Comparison of ENCODE assay signal across 15 cellular contexts in genomic region chr3:196636369-196637349, GRCh38. TPM values are rescaled to one million over a fixed set of nuclear protein-coding genes. Genes with fewer than 3 reads are reported as not detected.
DNase-seq lines count a peak whose midpoint lies in the region; ATAC-seq, FAIRE-seq and TF ChIP-seq lines count a peak whose summit lies in the region.
"Had no signal": no experiment of that assay in that cellular context is flagged by ENCODE, and none has a peak within 500 bp of the region (broad histone marks: within the 10 kb centered on the region; RNA-seq: fewer than 3 reads in every experiment).

No MANE protein-coding gene starts in this region.

- H3K4me2 ChIP-seq in HepG2 (ENCODE audit: low read depth, low read length) = peak overlapping the region; percentile 86
- H3K4me2 ChIP-seq in H1 (ENCODE audit: insufficient read depth in 1 of 2, low read depth in 2 of 2, low read length in 2 of 2) = no peak overlapping the region

- peak; percentile 37 for ATAC-seq in HepG2
- ATAC-seq in right lobe of liver = no peak
- no peak for ATAC-seq in GM18858 (IDR thresholded peaks at IDR 0.05; ENCODE audit: unreplicated experiment)
- no peak for ATAC-seq in HG03432 (IDR thresholded peaks at IDR 0.05; ENCODE audit: unreplicated experiment)
- ATAC-seq: activated naive CD4-positive, alpha-beta T cell treated with anti-CD3 and anti-CD28 coated beads, Interleukin-2, amount 50 U/mL, for 72 hours; pancreas had no signal

- H3K9me3 ChIP-seq in HepG2 (ENCODE audit: low read length) (no peaks in the 10 kb centered on the region), right lobe of liver (no peaks in the 10 kb centered on the region), H1 (ENCODE audit: insufficient read depth in 2 of 2, low read depth in 1 of 2, low read length in 1 of 2) (no peaks in the 10 kb centered on the region)
- H3K9me3 ChIP-seq: pancreas, tibial artery had no signal

- H3K9ac ChIP-seq in HepG2 (ENCODE audit: insufficient read depth, low read depth, low read length) (no peak overlapping the region; the same call in 1 of the 2 replicates), H1 (replicated peaks in 1 of 4; ENCODE audit: extremely low read depth in 1 of 4, low read depth in 3 of 4, low read length in 3 of 4) (no peak overlapping the region)

- H4K20me1 ChIP-seq in HepG2 (ENCODE audit: insufficient read depth, low read length) (no peaks in the 10 kb centered on the region), H1 (replicated peaks in 1 of 2; ENCODE audit: control insufficient read depth in 1 of 2, insufficient read depth in 2 of 2, low read length in 2 of 2) (no peaks in the 10 kb centered on the region)

- H3K27ac ChIP-seq in HepG2 (ENCODE audit: extremely low read length, insufficient read depth, low read length) = no peak overlapping the region
- H3K27ac ChIP-seq in right lobe of liver = no peak overlapping the region
- H3K27ac ChIP-seq in H1 (ENCODE audit: low read depth, low read length) = no peak overlapping the region
- H3K27ac ChIP-seq: C4-2B, cardiac muscle cell, pancreas, tibial artery had no signal

- H3K4me1 ChIP-seq in HepG2 (ENCODE audit: insufficient read depth, low read length) (peaks cover 43% of the 10 kb centered on the region), right lobe of liver (peaks cover 0 to 9% (median 0%) of the 10 kb centered on the region in 4 donors), H1 (replicated peaks in 1 of 4; ENCODE audit: control insufficient read depth in 3 of 4, insufficient read depth in 4 of 4, low read length in 3 of 4) (peaks cover 6 to 19% (median 15%) of the 10 kb centered on the region in 4 experiments)
- H3K4me1 ChIP-seq: pancreas had no signal

- POLR2A ChIA-PET in HepG2 (lab: Yijun Ruan, JAX) = no interaction called here
- POLR2A ChIA-PET in H1 (lab: Charles Lee; ENCODE audit: partially characterized antibody) = interaction anchor here (0.6 to 1.6 kb wide), 3 partner anchors 17 to 28 kb away, joined by 3 read pairs; no protein-coding TSS in a partner anchor

- no peak overlapping the region for H3K56ac ChIP-seq in H1 (replicated peaks; ENCODE audit: insufficient read length, low read depth, low read length)

- no peak overlapping the region for H4K5ac ChIP-seq in H1 (ENCODE audit: insufficient read length, low read depth, low read length)

- no peak for TF ChIP-seq POLR2A in HepG2 (IDR thresholded peaks at IDR 0.05; ENCODE audit: insufficient read depth in 1 of 2, low read depth in 2 of 2, low read length in 2 of 2)
- no peak for TF ChIP-seq POLR2A in right lobe of liver (IDR thresholded peaks at IDR 0.05)
- no peak for TF ChIP-seq POLR2A in H1 (IDR thresholded peaks at IDR 0.05; ENCODE audit: control extremely low read depth in 1 of 2, low read depth in 2 of 2, low read length in 2 of 2)

- H3K23ac ChIP-seq in H1 (ENCODE audit: insufficient read length) = no peak overlapping the region

- 10% methylated on average over 8 of the region's 20 CpGs for WGBS in HepG2 (ENCODE audit: low lambda C conversion rate)
- 72% methylated on average over 6 of the region's 20 CpGs for WGBS in right lobe of liver (ENCODE audit: insufficient coverage, low coverage, low lambda C conversion rate, missing lambda C conversion rate)
- 88% methylated on average over 20 of the region's 20 CpGs; no CpG with 5 or more reads in 1 of the 2 experiments for WGBS in H1 (ENCODE audit: extremely low coverage in 1 of 2, insufficient coverage in 1 of 2, insufficient read length in 1 of 2, insufficient replicate concordance in 2 of 2, low coverage in 1 of 2, low lambda C conversion rate in 2 of 2, missing lambda C conversion rate in 1 of 2), 2 experiments

- 0 out of 2 replicates have a peak overlapping the region, but pooled peaks have one; percentile 18 for H2BK5ac ChIP-seq in H1 (ENCODE audit: low read depth, low read length)

- no TSS peak for BruUV-seq in HepG2 (replicated peaks; lab: Mats Ljungman, UMichigan)

- peaks cover 7% of the 10 kb centered on the region for H3K23me2 ChIP-seq in H1 (ENCODE audit: low read depth, low read length)

- no peaks in the 10 kb centered on the region; the same call in 1 of the 2 replicates for H3K79me1 ChIP-seq in H1 (ENCODE audit: low read depth, low read length)

- peak overlapping the region; percentile 55 for H2AFZ ChIP-seq in HepG2 (ENCODE audit: low read length)
- no peak overlapping the region for H2AFZ ChIP-seq in H1 (ENCODE audit: low read length)

- 0 out of 2 replicates have a peak overlapping the region, but pooled peaks have one; percentile 72 for H2BK20ac ChIP-seq in H1 (ENCODE audit: low read length)

- TF ChIP-seq CTCF in HepG2 (CRISPR knock-in tag; IDR thresholded peaks at IDR 0.05) (no peak), right lobe of liver (IDR thresholded peaks at IDR 0.05) (no peak), H1 (IDR thresholded peaks at IDR 0.05; ENCODE audit: control extremely low read depth in 1 of 3, insufficient read depth in 1 of 3, low read depth in 1 of 3, low read length in 3 of 3) (no peak)

- FAIRE-seq in HepG2 (lab: Jason Lieb, UNC) = no peak
- FAIRE-seq in H1 (lab: Jason Lieb, UNC) = no peak
- FAIRE-seq: pancreas had no signal

- peak overlapping the region; percentile 60; the same call in 1 of the 2 replicates for H2BK12ac ChIP-seq in H1 (ENCODE audit: low read depth, low read length)

- H3K36me3 ChIP-seq in HepG2 (replicated peaks in 1 of 2; ENCODE audit: control insufficient read depth in 1 of 2, insufficient read depth in 2 of 2, low read length in 2 of 2) = no peaks in the 10 kb centered on the region
- no peaks in the 10 kb centered on the region for H3K36me3 ChIP-seq in right lobe of liver
- no peaks in the 10 kb centered on the region for H3K36me3 ChIP-seq in H1 (ENCODE audit: control insufficient read depth in 2 of 4, insufficient read depth in 4 of 4, low read length in 3 of 4)
- H3K36me3 ChIP-seq: cardiac muscle cell, pancreas, tibial artery had no signal

- H2BK15ac ChIP-seq in H1 (ENCODE audit: low read length) = peak overlapping the region; percentile 75; the same call in 1 of the 2 replicates

- TF ChIP-seq EP300 in HepG2 (IDR thresholded peaks at IDR 0.05; ENCODE audit: low read depth in 2 of 2, low read length in 2 of 2) (no peak), HepG2 (CRISPR knock-in tag; IDR thresholded peaks at IDR 0.05; ENCODE audit: borderline replicate concordance) (no peak), H1 (IDR thresholded peaks at IDR 0.05; ENCODE audit: borderline replicate concordance in 1 of 2, low read depth in 2 of 2, low read length in 2 of 2) (no peak)

- H3K79me2 ChIP-seq in HepG2 (ENCODE audit: insufficient read depth, low read length) = no peaks in the 10 kb centered on the region
- H3K79me2 ChIP-seq in H1 (ENCODE audit: control insufficient read depth in 1 of 2, insufficient read depth in 2 of 2, low read length in 2 of 2) = no peaks in the 10 kb centered on the region

- DNase-seq in HepG2 (ENCODE audit: low spot score) = no peak
- DNase-seq in right lobe of liver = no peak
- peak; percentile 17 for DNase-seq in KG1 (lab: John Stamatoyannopoulos, UW)
- DNase-seq in H1 (ENCODE audit: low read depth in 1 of 2, low spot score in 2 of 2) = no peak
- DNase-seq in NCI-H1436 treated with DMSO at 0.1 percent for 48 hours (lab: John Stamatoyannopoulos, UW) = no peak
- no peak for DNase-seq in T1000 (lab: John Stamatoyannopoulos, UW)
- DNase-seq: NCI-H187; stimulated activated CD4-positive, alpha-beta T cell treated with anti-CD3 and anti-CD28 coated beads, Interleukin-15, amount 100 ng/mL, for 24 hours; tibial artery had no signal

- 0 out of 2 replicates have a peak overlapping the region, but pooled peaks have one; percentile 75 for H4K8ac ChIP-seq in H1 (ENCODE audit: extremely low read depth, insufficient read depth, low read length)

- CTCF ChIA-PET in HepG2 (lab: Yijun Ruan, JAX; ENCODE audit: low intra/inter-chr PET ratio, low total read pairs) = no interaction called here
- CTCF ChIA-PET in H1 (lab: Charles Lee; ENCODE audit: partially characterized antibody) = interaction anchor here (1.0 to 1.3 kb wide), 2 partner anchors 22 to 48 kb away, joined by 4 to 5 read pairs; no protein-coding TSS in a partner anchor

- H3K14ac ChIP-seq in H1 (ENCODE audit: insufficient read length) = no peak overlapping the region

- H3K18ac ChIP-seq in H1 (ENCODE audit: extremely low read depth, low read length) = peak overlapping the region; percentile 32

- no peak overlapping the region for H2BK120ac ChIP-seq in H1 (replicated peaks; ENCODE audit: low read depth, low read length)

- peak overlapping the region; percentile 42; the same call in 1 of the 2 replicates for H2AK5ac ChIP-seq in H1 (ENCODE audit: low read depth, low read length)

- peak overlapping the region; percentile 24 for H3K4ac ChIP-seq in H1 (replicated peaks; ENCODE audit: insufficient read length, low read depth, low read length)

- H3K4me3 ChIP-seq in HepG2 (replicated peaks in 1 of 3; ENCODE audit: insufficient read depth in 1 of 3, low read depth in 2 of 3, low read length in 3 of 3) = peak overlapping the region; percentile 50 to 66 (median 61)
- H3K4me3 ChIP-seq in right lobe of liver = no peak overlapping the region
- no peak overlapping the region for H3K4me3 ChIP-seq in H1 (ENCODE audit: extremely low read depth in 1 of 4, insufficient read depth in 2 of 4, low read depth in 3 of 4, low read length in 4 of 4)
- H3K4me3 ChIP-seq: cardiac muscle cell, pancreas, tibial artery had no signal

- peak overlapping the region; percentile 72 for H4K91ac ChIP-seq in H1 (replicated peaks; ENCODE audit: insufficient read length, low read length)

- TF ChIP-seq RAD21 in HepG2 (CRISPR knock-in tag; IDR thresholded peaks at IDR 0.05) (no peak), H1 (IDR thresholded peaks at IDR 0.05 in 1 of 2, conservative IDR thresholded peaks at IDR 0.05 in 1 of 2; ENCODE audit: low read depth in 2 of 2, low read length in 2 of 2) (no peak)

- H3K27me3 ChIP-seq in HepG2 (ENCODE audit: control insufficient read depth in 1 of 2, insufficient read depth in 2 of 2, low read length in 2 of 2) = peaks cover 12 to 40% of the 10 kb centered on the region in 2 experiments; a peak in 4 of 5 replicates
- H3K27me3 ChIP-seq in right lobe of liver = no peaks in the 10 kb centered on the region
- peaks cover 0 to 14% (median 9%) of the 10 kb centered on the region in 4 experiments; a peak in 4 of 7 replicates for H3K27me3 ChIP-seq in H1 (replicated peaks in 1 of 4; ENCODE audit: control insufficient read depth in 3 of 4, extremely low read depth in 1 of 4, insufficient read depth in 3 of 4, low read length in 3 of 4)

- intact Hi-C loops in HepG2 (cut with micrococcal nuclease; ENCODE audit: unreplicated experiment) (no loop called here), right lobe of liver (cut with DNase I) (no loop called here)

- in situ Hi-C loops in HepG2 (cut with HindIII; ENCODE audit: extremely low pct_ligation_motif_present, low pct_unique_long_range_greater_than_20kb) = no loop called here

RNA-seq across cellular contexts. Expression of gene NRROS, which starts 2.8 kb away (rescaled TPM):
- total RNA-seq in HepG2 (2016; rRNA removed; fragmentation: Illumina TruSeq; extraction: Trizol) (not detected in 2 replicates), right lobe of liver (1 to 10 TPM; 1.2 to 4.0 (median 2.1) TPM)
- total RNA-seq in HepG2 (2016; cell fraction: cytosol; rRNA removed; fragmentation: Illumina TruSeq; extraction: Trizol; ENCODE audit: low read depth) = not detected in 2 replicates
- not detected in 2 replicates for total RNA-seq in HepG2 (2016; cell fraction: insoluble cytoplasmic fraction; rRNA removed; fragmentation: Illumina TruSeq; extraction: Trizol)
- total RNA-seq in HepG2 (2016; cell fraction: membrane; rRNA removed; fragmentation: Illumina TruSeq; extraction: Trizol) = not detected in 2 replicates
- total RNA-seq in HepG2 (2016; cell fraction: nucleus; rRNA removed; fragmentation: Illumina TruSeq; extraction: Trizol) = not detected in 2 replicates
- polyA plus RNA-seq in HepG2 (2011; rRNA removed) (not detected in 2 replicates), H1 (2011; rRNA removed) (6.8 and 7.3 TPM in 2 replicates)
- polyA plus RNA-seq in HepG2 (2011; cell fraction: cytosol; rRNA removed) = not detected in 2 replicates
- polyA plus RNA-seq in HepG2 (2011; cell fraction: nucleus; rRNA removed) = not detected in 2 replicates
- polyA plus RNA-seq in HepG2 (2012) = not detected in 2 replicates
- polyA plus RNA-seq in HepG2 (2016; cell fraction: cytosol; fragmentation: Illumina TruSeq; extraction: Trizol; ENCODE audit: low read depth) = not detected in 2 replicates
- not detected in 2 replicates for polyA plus RNA-seq in HepG2 (2016; cell fraction: insoluble cytoplasmic fraction; fragmentation: Illumina TruSeq; extraction: Trizol; ENCODE audit: low read depth)
- polyA plus RNA-seq in HepG2 (2016; cell fraction: membrane; fragmentation: Illumina TruSeq; extraction: Trizol; ENCODE audit: low read depth) = not detected in 2 replicates
- polyA plus RNA-seq in HepG2 (2016; cell fraction: nucleus; fragmentation: Illumina TruSeq; extraction: Trizol; ENCODE audit: insufficient read depth, low read depth) = not detected in 2 replicates
- polyA minus RNA-seq in HepG2 (2011; rRNA and poly(A)+ RNA removed; ENCODE audit: low replicate concordance) = not detected in 2 replicates
- not detected in 2 replicates for polyA minus RNA-seq in HepG2 (2011; cell fraction: cytosol; rRNA and poly(A)+ RNA removed)
- not detected in 2 replicates for polyA minus RNA-seq in HepG2 (2011; cell fraction: nucleus; rRNA and poly(A)+ RNA removed)
- 5.1 and 5.3 TPM in 2 replicates for total RNA-seq in H1 (2021; fragmentation: NEBNext Ultra II Directional; extraction: Animal tissue kit (Norgen Biotek cat#: 25700))
- polyA plus RNA-seq in H1 (2011; cell fraction: cytosol; rRNA removed) = 2.3 TPM
- 5.1 TPM for polyA plus RNA-seq in H1 (2011; cell fraction: nucleus; rRNA removed)
- 3.4 to 7.6 TPM (median 6.4 TPM) in 4 replicates for polyA plus RNA-seq in H1 (2012, experiment 1 of 2)
- 5.6 TPM for polyA plus RNA-seq in H1 (2012, experiment 2 of 2)
- polyA plus RNA-seq in H1 (2013, experiment 1 of 2) = 10.3 TPM
- polyA plus RNA-seq in H1 (2013, experiment 2 of 2) = 10.1 TPM
- 2.2 and 2.6 TPM in 2 replicates for polyA minus RNA-seq in H1 (2011; rRNA and poly(A)+ RNA removed)
- polyA minus RNA-seq in H1 (2011; cell fraction: cytosol; rRNA and poly(A)+ RNA removed) = 1.2 TPM
- polyA minus RNA-seq in H1 (2011; cell fraction: nucleus; rRNA and poly(A)+ RNA removed) = 2.8 TPM
- polyA plus RNA-seq: cardiac muscle cell had no signal

Comparison
In these comparisons a context has a peak if more than half of its experiments do, and no peak if none do; other contexts are left out.
1. H3K4me3 ChIP-seq: peak in HepG2 (3 of 3); none in right lobe of liver (0 of 3) and H1 (0 of 4).
2. Of the 41 proteins assayed by ChIP-seq in both HepG2 and H1: peak only in HepG2: MAX, PHF8 and RNF2; only in H1: none; in both: none; in neither: 38.